In the genomic region with DNA sequence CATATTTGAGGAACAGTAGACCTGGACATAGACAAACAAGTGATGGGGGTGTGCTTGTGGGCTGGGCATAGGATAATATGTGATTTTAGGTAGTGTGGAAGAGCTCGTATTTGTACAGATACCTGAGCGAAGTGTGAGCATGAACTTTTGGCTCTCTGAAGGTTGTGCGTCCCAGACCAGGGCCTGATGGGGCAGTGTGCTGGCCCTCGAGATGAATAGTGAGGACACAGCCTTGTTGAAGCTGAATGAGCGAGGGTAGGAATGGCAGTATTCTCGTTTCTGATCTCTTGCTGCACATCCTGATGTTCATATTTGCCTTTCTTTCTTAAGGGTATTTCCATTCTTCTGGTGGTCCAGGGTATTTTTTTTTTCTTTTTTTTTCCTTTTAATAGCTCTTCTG, we compare ENCODE assay signal across 1 cellular context.
TF ChIP-seq lines count a peak whose summit lies in the region.

No MANE protein-coding gene starts in this region.

TF ChIP-seq in K562, 482 proteins besides CTCF, POLR2A, EP300 and RAD21:
- TF ChIP-seq PHF21A (IDR thresholded peaks at IDR 0.05; ENCODE audit: borderline replicate concordance, low read depth) = no peak
- no peak for TF ChIP-seq ZBED1 (IDR thresholded peaks at IDR 0.05)
- TF ChIP-seq, protein P1, sequence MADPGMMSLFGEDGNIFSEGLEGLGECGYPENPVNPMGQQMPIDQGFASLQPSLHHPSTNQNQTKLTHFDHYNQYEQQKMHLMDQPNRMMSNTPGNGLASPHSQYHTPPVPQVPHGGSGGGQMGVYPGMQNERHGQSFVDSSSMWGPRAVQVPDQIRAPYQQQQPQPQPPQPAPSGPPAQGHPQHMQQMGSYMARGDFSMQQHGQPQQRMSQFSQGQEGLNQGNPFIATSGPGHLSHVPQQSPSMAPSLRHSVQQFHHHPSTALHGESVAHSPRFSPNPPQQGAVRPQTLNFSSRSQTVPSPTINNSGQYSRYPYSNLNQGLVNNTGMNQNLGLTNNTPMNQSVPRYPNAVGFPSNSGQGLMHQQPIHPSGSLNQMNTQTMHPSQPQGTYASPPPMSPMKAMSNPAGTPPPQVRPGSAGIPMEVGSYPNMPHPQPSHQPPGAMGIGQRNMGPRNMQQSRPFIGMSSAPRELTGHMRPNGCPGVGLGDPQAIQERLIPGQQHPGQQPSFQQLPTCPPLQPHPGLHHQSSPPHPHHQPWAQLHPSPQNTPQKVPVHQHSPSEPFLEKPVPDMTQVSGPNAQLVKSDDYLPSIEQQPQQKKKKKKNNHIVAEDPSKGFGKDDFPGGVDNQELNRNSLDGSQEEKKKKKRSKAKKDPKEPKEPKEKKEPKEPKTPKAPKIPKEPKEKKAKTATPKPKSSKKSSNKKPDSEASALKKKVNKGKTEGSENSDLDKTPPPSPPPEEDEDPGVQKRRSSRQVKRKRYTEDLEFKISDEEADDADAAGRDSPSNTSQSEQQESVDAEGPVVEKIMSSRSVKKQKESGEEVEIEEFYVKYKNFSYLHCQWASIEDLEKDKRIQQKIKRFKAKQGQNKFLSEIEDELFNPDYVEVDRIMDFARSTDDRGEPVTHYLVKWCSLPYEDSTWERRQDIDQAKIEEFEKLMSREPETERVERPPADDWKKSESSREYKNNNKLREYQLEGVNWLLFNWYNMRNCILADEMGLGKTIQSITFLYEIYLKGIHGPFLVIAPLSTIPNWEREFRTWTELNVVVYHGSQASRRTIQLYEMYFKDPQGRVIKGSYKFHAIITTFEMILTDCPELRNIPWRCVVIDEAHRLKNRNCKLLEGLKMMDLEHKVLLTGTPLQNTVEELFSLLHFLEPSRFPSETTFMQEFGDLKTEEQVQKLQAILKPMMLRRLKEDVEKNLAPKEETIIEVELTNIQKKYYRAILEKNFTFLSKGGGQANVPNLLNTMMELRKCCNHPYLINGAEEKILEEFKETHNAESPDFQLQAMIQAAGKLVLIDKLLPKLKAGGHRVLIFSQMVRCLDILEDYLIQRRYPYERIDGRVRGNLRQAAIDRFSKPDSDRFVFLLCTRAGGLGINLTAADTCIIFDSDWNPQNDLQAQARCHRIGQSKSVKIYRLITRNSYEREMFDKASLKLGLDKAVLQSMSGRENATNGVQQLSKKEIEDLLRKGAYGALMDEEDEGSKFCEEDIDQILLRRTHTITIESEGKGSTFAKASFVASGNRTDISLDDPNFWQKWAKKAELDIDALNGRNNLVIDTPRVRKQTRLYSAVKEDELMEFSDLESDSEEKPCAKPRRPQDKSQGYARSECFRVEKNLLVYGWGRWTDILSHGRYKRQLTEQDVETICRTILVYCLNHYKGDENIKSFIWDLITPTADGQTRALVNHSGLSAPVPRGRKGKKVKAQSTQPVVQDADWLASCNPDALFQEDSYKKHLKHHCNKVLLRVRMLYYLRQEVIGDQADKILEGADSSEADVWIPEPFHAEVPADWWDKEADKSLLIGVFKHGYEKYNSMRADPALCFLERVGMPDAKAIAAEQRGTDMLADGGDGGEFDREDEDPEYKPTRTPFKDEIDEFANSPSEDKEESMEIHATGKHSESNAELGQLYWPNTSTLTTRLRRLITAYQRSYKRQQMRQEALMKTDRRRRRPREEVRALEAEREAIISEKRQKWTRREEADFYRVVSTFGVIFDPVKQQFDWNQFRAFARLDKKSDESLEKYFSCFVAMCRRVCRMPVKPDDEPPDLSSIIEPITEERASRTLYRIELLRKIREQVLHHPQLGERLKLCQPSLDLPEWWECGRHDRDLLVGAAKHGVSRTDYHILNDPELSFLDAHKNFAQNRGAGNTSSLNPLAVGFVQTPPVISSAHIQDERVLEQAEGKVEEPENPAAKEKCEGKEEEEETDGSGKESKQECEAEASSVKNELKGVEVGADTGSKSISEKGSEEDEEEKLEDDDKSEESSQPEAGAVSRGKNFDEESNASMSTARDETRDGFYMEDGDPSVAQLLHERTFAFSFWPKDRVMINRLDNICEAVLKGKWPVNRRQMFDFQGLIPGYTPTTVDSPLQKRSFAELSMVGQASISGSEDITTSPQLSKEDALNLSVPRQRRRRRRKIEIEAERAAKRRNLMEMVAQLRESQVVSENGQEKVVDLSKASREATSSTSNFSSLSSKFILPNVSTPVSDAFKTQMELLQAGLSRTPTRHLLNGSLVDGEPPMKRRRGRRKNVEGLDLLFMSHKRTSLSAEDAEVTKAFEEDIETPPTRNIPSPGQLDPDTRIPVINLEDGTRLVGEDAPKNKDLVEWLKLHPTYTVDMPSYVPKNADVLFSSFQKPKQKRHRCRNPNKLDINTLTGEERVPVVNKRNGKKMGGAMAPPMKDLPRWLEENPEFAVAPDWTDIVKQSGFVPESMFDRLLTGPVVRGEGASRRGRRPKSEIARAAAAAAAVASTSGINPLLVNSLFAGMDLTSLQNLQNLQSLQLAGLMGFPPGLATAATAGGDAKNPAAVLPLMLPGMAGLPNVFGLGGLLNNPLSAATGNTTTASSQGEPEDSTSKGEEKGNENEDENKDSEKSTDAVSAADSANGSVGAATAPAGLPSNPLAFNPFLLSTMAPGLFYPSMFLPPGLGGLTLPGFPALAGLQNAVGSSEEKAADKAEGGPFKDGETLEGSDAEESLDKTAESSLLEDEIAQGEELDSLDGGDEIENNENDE (IDR thresholded peaks at IDR 0.05; ENCODE audit: low read depth, low read length) = no peak
- no peak for TF ChIP-seq RFX1 (IDR thresholded peaks at IDR 0.05)
- TF ChIP-seq NR3C1 (CRISPR knock-in tag; IDR thresholded peaks at IDR 0.05) = no peak
- no peak for TF ChIP-seq PHB2 (IDR thresholded peaks at IDR 0.05; ENCODE audit: low read depth)
- TF ChIP-seq POLR2AphosphoS5 (IDR thresholded peaks at IDR 0.05; ENCODE audit: control insufficient read depth, insufficient read depth, low read depth, low read length) = no peak
- TF ChIP-seq C11orf30 (IDR thresholded peaks at IDR 0.05; ENCODE audit: low read depth) = no peak
- TF ChIP-seq, protein P2, sequence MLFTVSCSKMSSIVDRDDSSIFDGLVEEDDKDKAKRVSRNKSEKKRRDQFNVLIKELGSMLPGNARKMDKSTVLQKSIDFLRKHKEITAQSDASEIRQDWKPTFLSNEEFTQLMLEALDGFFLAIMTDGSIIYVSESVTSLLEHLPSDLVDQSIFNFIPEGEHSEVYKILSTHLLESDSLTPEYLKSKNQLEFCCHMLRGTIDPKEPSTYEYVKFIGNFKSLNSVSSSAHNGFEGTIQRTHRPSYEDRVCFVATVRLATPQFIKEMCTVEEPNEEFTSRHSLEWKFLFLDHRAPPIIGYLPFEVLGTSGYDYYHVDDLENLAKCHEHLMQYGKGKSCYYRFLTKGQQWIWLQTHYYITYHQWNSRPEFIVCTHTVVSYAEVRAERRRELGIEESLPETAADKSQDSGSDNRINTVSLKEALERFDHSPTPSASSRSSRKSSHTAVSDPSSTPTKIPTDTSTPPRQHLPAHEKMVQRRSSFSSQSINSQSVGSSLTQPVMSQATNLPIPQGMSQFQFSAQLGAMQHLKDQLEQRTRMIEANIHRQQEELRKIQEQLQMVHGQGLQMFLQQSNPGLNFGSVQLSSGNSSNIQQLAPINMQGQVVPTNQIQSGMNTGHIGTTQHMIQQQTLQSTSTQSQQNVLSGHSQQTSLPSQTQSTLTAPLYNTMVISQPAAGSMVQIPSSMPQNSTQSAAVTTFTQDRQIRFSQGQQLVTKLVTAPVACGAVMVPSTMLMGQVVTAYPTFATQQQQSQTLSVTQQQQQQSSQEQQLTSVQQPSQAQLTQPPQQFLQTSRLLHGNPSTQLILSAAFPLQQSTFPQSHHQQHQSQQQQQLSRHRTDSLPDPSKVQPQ (CRISPR knock-in tag; IDR thresholded peaks at IDR 0.05; ENCODE audit: borderline replicate concordance) = no peak
TF ChIP-seq in K562: peak in this region for 0.
